In the genomic region with DNA sequence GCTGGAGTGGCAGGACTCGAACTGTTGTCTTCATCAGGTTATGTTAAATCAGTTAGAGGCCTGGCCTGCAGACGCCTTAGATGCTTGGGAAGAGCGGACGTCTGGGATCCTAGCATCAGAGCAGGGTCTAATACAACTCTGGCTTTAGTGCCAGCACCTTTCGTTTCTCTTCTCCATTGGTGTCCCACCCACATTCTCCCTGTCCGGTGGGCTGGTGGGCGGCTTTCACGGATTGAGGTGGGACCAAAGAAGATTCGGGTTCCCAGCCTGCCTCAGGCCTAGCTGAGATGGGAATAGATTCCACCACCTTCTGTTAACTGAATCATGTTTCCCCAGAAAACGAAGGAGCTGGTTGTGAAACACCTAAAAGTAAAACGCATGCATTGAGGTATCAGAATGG, we compare ENCODE assay signal across 1 cellular context.
TF ChIP-seq lines count a peak whose summit lies in the region.

No MANE protein-coding gene starts in this region.

TF ChIP-seq in H1, 55 proteins besides CTCF, POLR2A, EP300 and RAD21:
- TF ChIP-seq SAP30 (IDR thresholded peaks at IDR 0.05; ENCODE audit: insufficient read depth, insufficient replicate concordance, low read length) (no peak), TCF12 (IDR thresholded peaks at IDR 0.05; ENCODE audit: low read depth, low read length) (no peak), KDM4A (IDR thresholded peaks at IDR 0.05; ENCODE audit: low read depth, low read length, severe bottlenecking) (no peak), PHF8 (conservative IDR thresholded peaks at IDR 0.05; ENCODE audit: low read depth, low read length) (no peak), YY1 (IDR thresholded peaks at IDR 0.05; ENCODE audit: low read depth, low read length) (no peak), TEAD4 (IDR thresholded peaks at IDR 0.05; ENCODE audit: low read depth, low read length) (no peak), ASH2L (IDR thresholded peaks at IDR 0.05; ENCODE audit: low read length) (no peak), NANOG (IDR thresholded peaks at IDR 0.05; ENCODE audit: insufficient read depth, low read depth, low read length, poor library complexity, severe bottlenecking) (no peak), MAFK (IDR thresholded peaks at IDR 0.05; ENCODE audit: low read depth, low read length) (no peak), CBX8 (IDR thresholded peaks at IDR 0.05; ENCODE audit: borderline replicate concordance, low read depth, low read length) (no peak)
- TF ChIP-seq, protein P1, sequence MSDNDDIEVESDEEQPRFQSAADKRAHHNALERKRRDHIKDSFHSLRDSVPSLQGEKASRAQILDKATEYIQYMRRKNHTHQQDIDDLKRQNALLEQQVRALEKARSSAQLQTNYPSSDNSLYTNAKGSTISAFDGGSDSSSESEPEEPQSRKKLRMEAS (IDR thresholded peaks at IDR 0.05): no peak
